8 cellular contexts compared by ENCODE assay signal in the genomic region with DNA sequence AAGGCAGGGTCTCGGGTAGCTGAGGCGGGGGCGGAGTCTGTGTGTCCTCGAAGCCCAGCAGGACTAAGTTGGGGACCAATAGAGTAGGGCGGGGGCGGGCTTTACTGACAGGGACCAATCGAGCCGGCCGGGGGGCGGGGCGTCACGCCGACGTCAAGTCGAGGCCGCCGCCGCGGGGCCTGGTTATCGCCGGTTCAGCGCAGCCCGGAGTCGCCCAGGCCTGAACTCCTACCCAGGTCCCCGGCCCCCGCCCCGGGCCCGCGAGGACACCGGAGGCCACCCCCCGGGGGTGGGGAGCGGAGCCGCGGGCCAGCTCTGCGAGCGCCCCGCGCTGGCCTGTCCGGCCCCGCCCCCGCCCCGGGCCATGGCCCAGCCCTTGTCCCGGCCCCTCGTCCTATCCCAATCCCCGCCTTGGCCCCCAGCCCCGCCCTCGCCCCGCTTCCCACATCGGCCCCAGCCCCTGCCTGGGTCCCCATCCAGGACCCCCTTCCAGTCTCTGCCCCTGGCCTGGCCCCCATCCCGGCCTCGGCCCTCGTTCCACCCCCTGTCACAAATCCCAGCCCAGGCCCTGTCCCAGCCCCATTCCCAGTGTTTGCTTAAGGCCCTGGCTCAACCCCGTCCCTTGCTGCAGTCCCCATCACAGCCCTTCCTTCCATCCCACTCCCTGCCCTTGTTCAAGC. TPM values are rescaled to one million over a fixed set of nuclear protein-coding genes. Genes with fewer than 3 reads are reported as not detected.
DNase-seq lines count a peak whose midpoint lies in the region; ATAC-seq and TF ChIP-seq lines count a peak whose summit lies in the region.

A gene with protein sequence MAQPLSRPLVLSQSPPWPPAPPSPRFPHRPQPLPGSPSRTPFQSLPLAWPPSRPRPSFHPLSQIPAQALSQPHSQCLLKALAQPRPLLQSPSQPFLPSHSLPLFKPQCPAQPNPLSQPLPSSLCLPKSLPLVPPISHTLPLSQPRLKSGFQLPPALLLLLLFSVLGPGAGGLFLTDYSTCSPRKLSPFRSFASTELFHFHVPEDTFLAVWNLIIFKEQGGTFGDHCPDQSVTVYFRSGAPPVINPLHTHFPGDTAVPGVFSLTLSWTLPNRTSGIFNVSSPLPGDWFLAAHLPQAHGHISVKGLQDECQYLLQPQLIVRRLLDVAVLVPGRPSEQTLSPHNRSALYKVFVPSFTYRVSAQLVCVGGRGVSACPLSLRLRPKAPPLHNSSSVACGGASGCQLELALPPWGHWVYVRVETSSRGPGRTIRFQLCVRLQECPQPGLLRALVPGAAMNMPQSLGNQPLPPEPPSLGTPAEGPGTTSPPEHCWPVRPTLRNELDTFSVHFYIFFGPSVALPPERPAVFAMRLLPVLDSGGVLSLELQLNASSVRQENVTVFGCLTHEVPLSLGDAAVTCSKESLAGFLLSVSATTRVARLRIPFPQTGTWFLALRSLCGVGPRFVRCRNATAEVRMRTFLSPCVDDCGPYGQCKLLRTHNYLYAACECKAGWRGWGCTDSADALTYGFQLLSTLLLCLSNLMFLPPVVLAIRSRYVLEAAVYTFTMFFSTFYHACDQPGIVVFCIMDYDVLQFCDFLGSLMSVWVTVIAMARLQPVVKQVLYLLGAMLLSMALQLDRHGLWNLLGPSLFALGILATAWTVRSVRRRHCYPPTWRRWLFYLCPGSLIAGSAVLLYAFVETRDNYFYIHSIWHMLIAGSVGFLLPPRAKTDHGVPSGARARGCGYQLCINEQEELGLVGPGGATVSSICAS (plus strand): TSS at position 145 of the 680 bp plus-strand sequence. CDS start 220 bp downstream, at position 365.

- intact Hi-C loops in right cardiac atrium (cut with DNase I) (loop anchor here in 2 of 4 donors (1.0 to 10.0 kb wide), 3 partner anchors 16 to 184 kb away; a partner anchor contains a TSS), psoas muscle (cut with DNase I) (no loop called here)

- H3K36me3 Mint-ChIP-seq in T-helper 1 cell treated with Interleukin-12 subunit alpha and Interleukin-12 subunit beta and Interleukin-4 antibody, amounts not matched to agents 30 μg/mL and 1 μg/mL, for 36 hours (ENCODE audit: low read depth) = no peaks in the 10 kb centered on the region

- no peaks in the 10 kb centered on the region for H3K9me3 Mint-ChIP-seq in T-helper 1 cell treated with Interleukin-12 subunit alpha and Interleukin-12 subunit beta and Interleukin-4 antibody, amounts not matched to agents 30 μg/mL and 1 μg/mL, for 36 hours

- TF ChIP-seq CTCF in GM12865 (IDR thresholded peaks at IDR 0.05; ENCODE audit: insufficient read depth, low read depth, low read length, missing control alignments) (no peak), psoas muscle (IDR thresholded peaks at IDR 0.05) (no peak)

- H3K4me1 Mint-ChIP-seq in T-helper 1 cell treated with Interleukin-12 subunit alpha and Interleukin-12 subunit beta and Interleukin-4 antibody, amounts not matched to agents 30 μg/mL and 1 μg/mL, for 36 hours (ENCODE audit: low read depth) = peaks cover 23% of the 10 kb centered on the region

- no peaks in the 10 kb centered on the region for H3K36me3 ChIP-seq in psoas muscle (ENCODE audit: insufficient read depth in 1 of 2, low read depth in 1 of 2)
- no peaks in the 10 kb centered on the region for H3K36me3 ChIP-seq in urinary bladder (ENCODE audit: insufficient read depth)

- peak within 1 kb of the TSS; percentile 74 for H3K4me3 ChIP-seq in GM12865 (ENCODE audit: low read depth, low read length)
- H3K4me3 ChIP-seq in right cardiac atrium (ENCODE audit: low read length) = peak within 1 kb of the TSS; percentile 77
- peak within 1 kb of the TSS; percentile 91 for H3K4me3 ChIP-seq in psoas muscle
- peak within 1 kb of the TSS; percentile 63 for H3K4me3 ChIP-seq in urinary bladder (ENCODE audit: low read depth, low read length)

- H3K9me3 ChIP-seq in right cardiac atrium (ENCODE audit: control insufficient read depth, low read length) (no peaks in the 10 kb centered on the region), psoas muscle (no peaks in the 10 kb centered on the region)

- peaks cover 13% of the 10 kb centered on the region for H3K4me1 ChIP-seq in right cardiac atrium (ENCODE audit: control insufficient read depth, insufficient read depth, low read length)
- peaks cover 41% of the 10 kb centered on the region for H3K4me1 ChIP-seq in psoas muscle
- no peaks in the 10 kb centered on the region for H3K4me1 ChIP-seq in urinary bladder (ENCODE audit: insufficient read depth)

- peak within 1 kb of the TSS; percentile 94 for H3K4me3 Mint-ChIP-seq in T-helper 1 cell treated with Interleukin-12 subunit alpha and Interleukin-12 subunit beta and Interleukin-4 antibody, amounts not matched to agents 30 μg/mL and 1 μg/mL, for 36 hours

- peak; percentile 83 for ATAC-seq in HG02852 (IDR thresholded peaks at IDR 0.05; ENCODE audit: unreplicated experiment)
- peak; percentile 92 for ATAC-seq in right cardiac atrium
- ATAC-seq in psoas muscle = peak; percentile 88 to 90 (median 90)

- DNase-seq in GM12865 (ENCODE audit: low read depth) (peak; percentile 95), NCI-H146 treated with DMSO at 0.1 percent for 48 hours (lab: John Stamatoyannopoulos, UW; ENCODE audit: unreplicated experiment) (peak; percentile 85), amygdala (lab: John Stamatoyannopoulos, UW) (peak; percentile 22 to 98 (median 90)), right cardiac atrium (peak; percentile 97 to 100 (median 98)), psoas muscle (peak; percentile 97 to 98)

- peak within 1 kb of the TSS; percentile 89 for H3K27ac Mint-ChIP-seq in T-helper 1 cell treated with Interleukin-12 subunit alpha and Interleukin-12 subunit beta and Interleukin-4 antibody, amounts not matched to agents 30 μg/mL and 1 μg/mL, for 36 hours

- peak within 1 kb of the TSS; percentile 86 for H3K27ac ChIP-seq in right cardiac atrium (ENCODE audit: low read length)
- peak within 1 kb of the TSS; percentile 99 for H3K27ac ChIP-seq in psoas muscle
- peak within 1 kb of the TSS; percentile 92 for H3K27ac ChIP-seq in urinary bladder (ENCODE audit: low read depth)

- no peaks in the 10 kb centered on the region for H3K27me3 ChIP-seq in right cardiac atrium (ENCODE audit: control insufficient read depth, insufficient read depth)
- H3K27me3 ChIP-seq in psoas muscle (ENCODE audit: insufficient read depth in 3 of 3, low read length in 2 of 3) = no peaks in the 10 kb centered on the region

- 1% methylated on average over 53 of the region's 53 CpGs for WGBS in right cardiac atrium
- WGBS in psoas muscle, 3 donors = 1 to 2% (median 1%) methylated on average over 21 to 53 of the region's 53 CpGs
- 1% methylated on average over 53 of the region's 53 CpGs for WGBS in urinary bladder

- H3K27me3 Mint-ChIP-seq in T-helper 1 cell treated with Interleukin-12 subunit alpha and Interleukin-12 subunit beta and Interleukin-4 antibody, amounts not matched to agents 30 μg/mL and 1 μg/mL, for 36 hours (ENCODE audit: low read depth) = peaks cover 4% of the 10 kb centered on the region

RNA-seq across cellular contexts. Expression of the gene that starts here (rescaled TPM):
- total RNA-seq in right cardiac atrium (10 to 100 TPM; 19.5 to 21.3 (median 21.0) TPM), psoas muscle (10 to 100 TPM in 2 of 4 donors, 1 to 10 TPM in 2; 8.9 to 18.5 (median 11.6) TPM), urinary bladder (4.8 TPM)
- polyA plus RNA-seq in right cardiac atrium (12.7 TPM), psoas muscle (1 to 10 TPM; 2.8 to 5.9 (median 3.9) TPM), urinary bladder (23.8 TPM)

Comparison
In these comparisons a context has a peak if more than half of its experiments do, and no peak if none do; other contexts are left out.
1. Peak in every context shown above with its lines: DNase-seq, ATAC-seq, H3K4me3 ChIP-seq and H3K27ac ChIP-seq.